11 cellular contexts compared by ENCODE assay signal in the genomic region with DNA sequence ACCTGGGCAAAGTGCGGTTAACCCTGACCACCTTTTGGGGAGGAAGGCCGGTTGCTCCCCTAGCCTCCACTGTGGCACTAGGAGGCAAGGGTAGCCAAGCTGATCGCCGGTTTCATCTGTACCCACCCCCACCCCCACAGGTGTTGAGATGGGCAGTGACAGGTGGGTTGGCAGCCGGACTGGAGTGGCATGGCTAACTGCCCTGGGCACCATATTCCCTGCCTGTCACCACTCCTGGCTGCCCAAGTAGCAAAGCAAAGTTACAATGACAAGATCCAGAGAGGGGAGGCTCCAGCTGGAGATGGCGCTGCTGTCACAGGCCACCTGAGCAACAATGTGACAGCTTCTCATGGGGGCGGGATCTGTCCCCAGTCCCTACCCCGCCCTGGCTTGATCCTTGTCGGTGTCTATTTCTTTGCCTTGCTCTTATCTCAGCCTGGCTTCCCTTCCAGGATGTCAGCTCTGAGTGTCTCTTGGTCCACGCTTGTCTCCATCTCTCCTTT. TPM values are rescaled to one million over a fixed set of nuclear protein-coding genes. Genes with fewer than 3 reads are reported as not detected.
DNase-seq lines count a peak whose midpoint lies in the region; ATAC-seq and TF ChIP-seq lines count a peak whose summit lies in the region.
"Had no signal": no experiment of that assay in that cellular context is flagged by ENCODE, and none has a peak within 500 bp of the region (broad histone marks: within the 10 kb centered on the region; RNA-seq: fewer than 3 reads in every experiment).

No MANE protein-coding gene starts in this region.

- peaks cover 14% of the 10 kb centered on the region for H3K4me1 ChIP-seq in CD8-positive, alpha-beta T cell (ENCODE audit: insufficient read depth, low read length)
- H3K4me1 ChIP-seq in HUES6 (ENCODE audit: control insufficient read depth, insufficient read depth, low read length) (0 out of 2 replicates have a peak, but pooled peaks cover 3% of the 10 kb centered on the region), esophagus squamous epithelium (peaks cover 11 to 48% (median 27%) of the 10 kb centered on the region in 3 donors), prostate gland (replicated peaks) (no peaks in the 10 kb centered on the region), spleen (peaks cover 8 to 35% (median 31%) of the 10 kb centered on the region in 6 donors)

- no peak for DNase-seq in CD8-positive, alpha-beta T cell
- DNase-seq in esophagus squamous epithelium (lab: John Stamatoyannopoulos, UW) (no peak), prostate gland (ENCODE audit: low spot score) (no peak), spleen (no peak), NCI-H524 treated with DMSO at 0.1 percent for 48 hours (lab: John Stamatoyannopoulos, UW) (no peak), SKM-1 (lab: John Stamatoyannopoulos, UW; ENCODE audit: unreplicated experiment) (no peak)
- DNase-seq in NK-92 treated with Interleukin-12 subunit alpha and Interleukin-12 subunit beta, amount 100 ng/mL, for 24 hours (lab: John Stamatoyannopoulos, UW) = no peak
- DNase-seq: stimulated activated CD4-positive, alpha-beta T cell treated with anti-CD3 and anti-CD28 coated beads, Interleukin-4, amount 100 ng/mL, for 4 hours; T-helper 2 cell had no signal

- H3K9ac ChIP-seq in HUES6 (ENCODE audit: low read length) = no peak overlapping the region

- no peaks in the 10 kb centered on the region for H3K9me3 Mint-ChIP-seq in CD8-positive, alpha-beta T cell

- no peak for TF ChIP-seq CTCF in CD8-positive, alpha-beta T cell (IDR thresholded peaks at IDR 0.05)
- no peak for TF ChIP-seq CTCF in esophagus squamous epithelium (IDR thresholded peaks at IDR 0.05)
- no peak for TF ChIP-seq CTCF in prostate gland (IDR thresholded peaks at IDR 0.05)
- TF ChIP-seq CTCF in spleen (IDR thresholded peaks at IDR 0.05 in 8 of 11, conservative IDR thresholded peaks at IDR 0.05 in 3 of 11) = no peak

- H3K4me3 ChIP-seq in CD8-positive, alpha-beta T cell (ENCODE audit: low read depth, low read length) = no peak overlapping the region
- H3K4me3 ChIP-seq in HUES6 (ENCODE audit: low read depth, low read length) (peak overlapping the region; percentile 72), esophagus squamous epithelium (peak overlapping the region in 3 of 4 donors; percentile 60 to 70 (median 66)), prostate gland (peak overlapping the region; percentile 39 to 53), spleen (peak overlapping the region in 4 of 8 donors; percentile 49 to 76 (median 60))

- H3K36me3 ChIP-seq in CD8-positive, alpha-beta T cell (ENCODE audit: insufficient read depth, low read length) = no peaks in the 10 kb centered on the region
- no peaks in the 10 kb centered on the region for H3K36me3 ChIP-seq in HUES6 (ENCODE audit: control insufficient read depth, insufficient read depth, low read length)
- no peaks in the 10 kb centered on the region for H3K36me3 ChIP-seq in esophagus squamous epithelium
- H3K36me3 ChIP-seq in prostate gland = no peaks in the 10 kb centered on the region
- no peaks in the 10 kb centered on the region for H3K36me3 ChIP-seq in spleen

- intact Hi-C loops in CD8-positive, alpha-beta T cell (cut with DNase I, micrococcal nuclease) = loop anchor here in 1 of 2 experiments (10.0 kb wide), 1 partner anchor 121 kb away; the partner anchor contains the start of gene ZNF33B
- intact Hi-C loops in esophagus squamous epithelium (cut with DNase I) (no loop called here), prostate gland (cut with DNase I) (no loop called here), spleen (cut with DNase I; ENCODE audit: low total_unique reads) (no loop called here)

- no peaks in the 10 kb centered on the region for H3K36me3 Mint-ChIP-seq in CD8-positive, alpha-beta T cell

- no peak for ATAC-seq in CD8-positive, alpha-beta T cell

- peak overlapping the region; percentile 61 for H3K4me3 Mint-ChIP-seq in CD8-positive, alpha-beta T cell

- peaks cover 6% of the 10 kb centered on the region for H3K4me1 Mint-ChIP-seq in CD8-positive, alpha-beta T cell (ENCODE audit: low read depth)

- 80 to 84% methylated on average over 5 to 6 of the region's 10 CpGs for WGBS in esophagus squamous epithelium, 2 donors
- 69% methylated on average over 7 of the region's 10 CpGs for WGBS in prostate gland
- WGBS in spleen, 5 donors = 59 to 70% (median 65%) methylated on average over 10 of the region's 10 CpGs

- H3K27me3 ChIP-seq in CD8-positive, alpha-beta T cell (ENCODE audit: insufficient read depth, low read length) = peaks cover 27% of the 10 kb centered on the region
- H3K27me3 ChIP-seq in HUES6 (ENCODE audit: control insufficient read depth, insufficient read depth, low read length) (peaks cover 79% of the 10 kb centered on the region), esophagus squamous epithelium (peaks cover 0 to 54% (median 3%) of the 10 kb centered on the region in 4 donors), prostate gland (replicated peaks; ENCODE audit: insufficient read depth) (no peaks in the 10 kb centered on the region), spleen (replicated peaks in 1 of 7) (peaks cover 0 to 82% (median 34%) of the 10 kb centered on the region in 7 donors)

- H3K27ac Mint-ChIP-seq in CD8-positive, alpha-beta T cell = no peak overlapping the region

- TF ChIP-seq POLR2A in esophagus squamous epithelium (IDR thresholded peaks at IDR 0.05) (no peak), prostate gland (IDR thresholded peaks at IDR 0.05) (no peak), spleen (IDR thresholded peaks at IDR 0.05) (no peak)

- peaks cover 50% of the 10 kb centered on the region for H3K27me3 Mint-ChIP-seq in CD8-positive, alpha-beta T cell (ENCODE audit: low read depth)

- H3K27ac ChIP-seq in CD8-positive, alpha-beta T cell (ENCODE audit: low read depth, low read length) = no peak overlapping the region
- no peak overlapping the region for H3K27ac ChIP-seq in HUES6 (ENCODE audit: low read depth, low read length)
- no peak overlapping the region for H3K27ac ChIP-seq in esophagus squamous epithelium
- H3K27ac ChIP-seq in prostate gland = no peak overlapping the region
- H3K27ac ChIP-seq in spleen = no peak overlapping the region
- H3K27ac ChIP-seq: C4-2B had no signal

- CTCF ChIA-PET in CD8-positive, alpha-beta T cell (lab: Charles Lee) = no interaction called here

- POLR2A ChIA-PET in CD8-positive, alpha-beta T cell (lab: Charles Lee) = no interaction called here

- H3K9me3 ChIP-seq in CD8-positive, alpha-beta T cell (ENCODE audit: low read length) = no peaks in the 10 kb centered on the region
- no peaks in the 10 kb centered on the region for H3K9me3 ChIP-seq in HUES6 (ENCODE audit: control insufficient read depth, insufficient read depth, low read depth, low read length)
- no peaks in the 10 kb centered on the region for H3K9me3 ChIP-seq in esophagus squamous epithelium
- H3K9me3 ChIP-seq in prostate gland = no peaks in the 10 kb centered on the region
- peaks cover 0 to 4% (median 0%) of the 10 kb centered on the region in 8 donors for H3K9me3 ChIP-seq in spleen

RNA-seq across cellular contexts. Expression of gene BMS1, which starts 27.0 kb away (rescaled TPM):
- 10 to 100 TPM; 18.1 to 19.9 TPM for total RNA-seq in CD8-positive, alpha-beta T cell
- total RNA-seq in esophagus squamous epithelium (10 to 100 TPM; 11.5 to 17.4 (median 16.7) TPM), prostate gland (10 to 100 TPM; 10.2 to 18.2 TPM), spleen (10 to 100 TPM; 13.1 to 17.7 (median 15.5) TPM)
- polyA plus RNA-seq in spleen = 1 to 10 TPM; 6.6 to 9.1 (median 7.3) TPM
